26 cellular contexts compared by ENCODE assay signal in genomic region chr15:75565062-75565970, GRCh38. TPM values are rescaled to one million over a fixed set of nuclear protein-coding genes. Genes with fewer than 3 reads are reported as not detected.
DNase-seq lines count a peak whose midpoint lies in the region; ATAC-seq and TF ChIP-seq lines count a peak whose summit lies in the region.
"Had no signal": no experiment of that assay in that cellular context is flagged by ENCODE, and none has a peak within 500 bp of the region (broad histone marks: within the 10 kb centered on the region; RNA-seq: fewer than 3 reads in every experiment).

No MANE protein-coding gene starts in this region.

- intact Hi-C loops in prostate gland (cut with DNase I), result no loop called here

- ATAC-seq in GM23338 (no peak), WTC11 (no peak), HG03045 (IDR thresholded peaks at IDR 0.05; ENCODE audit: unreplicated experiment) (no peak)
- ATAC-seq: activated CD8-positive, alpha-beta T cell treated with anti-CD3 and anti-CD28 coated beads for 36 hours; left lung; stimulated activated memory B cell treated with anti-CD40 and anti-IgM and Interleukin-4, amounts not matched to agents 10 μg/mL and 1 μg/mL and 100 μg/mL, for 72 hours had no signal

- peaks cover 2% of the 10 kb centered on the region; the same call in 1 of the 3 replicates for H3K9me3 Mint-ChIP-seq in GM23338
- H3K9me3 Mint-ChIP-seq in WTC11, result peaks cover 5% of the 10 kb centered on the region; the same call in 1 of the 2 replicates
- H3K9me3 Mint-ChIP-seq: activated CD8-positive, alpha-beta T cell treated with anti-CD3 and anti-CD28 coated beads for 36 hours; activated naive CD4-positive, alpha-beta T cell treated with anti-CD3 and anti-CD28 coated beads for 36 hours; CD4-positive, CD25-positive, alpha-beta regulatory T cell; central memory CD8-positive, alpha-beta T cell; stimulated activated memory B cell treated with anti-CD40 and anti-IgM and Interleukin-4, amounts not matched to agents 10 μg/mL and 1 μg/mL and 100 μg/mL, for 72 hours had no signal

- H3K27me3 ChIP-seq in ACC112 (ENCODE audit: insufficient read depth, low read length) (no peaks in the 10 kb centered on the region), GM23338 (ENCODE audit: insufficient read depth) (no peaks in the 10 kb centered on the region), prostate gland (replicated peaks; ENCODE audit: insufficient read depth) (no peaks in the 10 kb centered on the region)
- H3K27me3 ChIP-seq: esophagus muscularis mucosa, left lung had no signal

- 0 out of 2 replicates have a peak overlapping the region, but pooled peaks have one; percentile 0 for H3K27ac ChIP-seq in ACC112 (ENCODE audit: low read depth, low read length)
- H3K27ac ChIP-seq in GM23338 (ENCODE audit: low read depth), result no peak overlapping the region
- H3K27ac ChIP-seq in prostate gland, result no peak overlapping the region
- H3K27ac ChIP-seq: esophagus muscularis mucosa, left lung had no signal

- TF ChIP-seq CTCF in GM23338 (conservative IDR thresholded peaks at IDR 0.05; ENCODE audit: low read depth in 2 of 2), result no peak; a peak in 1 of 4 replicates
- TF ChIP-seq CTCF in WTC11 (IDR thresholded peaks at IDR 0.05), result no peak
- TF ChIP-seq CTCF in fibroblast of pulmonary artery (IDR thresholded peaks at IDR 0.05; ENCODE audit: low read length, missing control alignments), result no peak
- no peak for TF ChIP-seq CTCF in prostate gland (IDR thresholded peaks at IDR 0.05)

- POLR2A ChIA-PET in WTC11 (lab: Charles Lee), result no interaction called here

- no peak overlapping the region for H3K4me3 ChIP-seq in ACC112 (ENCODE audit: low read depth, low read length)
- no peak overlapping the region for H3K4me3 ChIP-seq in GM23338
- H3K4me3 ChIP-seq in fibroblast of pulmonary artery (replicated peaks; ENCODE audit: low read depth, low read length), result no peak overlapping the region
- H3K4me3 ChIP-seq in prostate gland, result no peak overlapping the region
- H3K4me3 ChIP-seq: esophagus muscularis mucosa, HAP-1, left lung had no signal

- H3K4me1 Mint-ChIP-seq in GM23338, result peaks cover 8% of the 10 kb centered on the region
- H3K4me1 Mint-ChIP-seq in WTC11, result peaks cover 15% of the 10 kb centered on the region
- H3K4me1 Mint-ChIP-seq: nephron progenitor cell; stimulated activated memory B cell treated with anti-CD40 and anti-IgM and Interleukin-4, amounts not matched to agents 10 μg/mL and 1 μg/mL and 100 μg/mL, for 72 hours had no signal

- no peak overlapping the region; the same call in 2 of the 3 replicates for H3K4me3 Mint-ChIP-seq in GM23338
- no peak overlapping the region for H3K4me3 Mint-ChIP-seq in WTC11
- H3K4me3 Mint-ChIP-seq: activated CD8-positive, alpha-beta T cell treated with anti-CD3 and anti-CD28 coated beads for 36 hours; activated naive CD4-positive, alpha-beta T cell treated with anti-CD3 and anti-CD28 coated beads for 36 hours; CD4-positive, CD25-positive, alpha-beta regulatory T cell; central memory CD8-positive, alpha-beta T cell; nephron progenitor cell; stimulated activated memory B cell treated with anti-CD40 and anti-IgM and Interleukin-4, amounts not matched to agents 10 μg/mL and 1 μg/mL and 100 μg/mL, for 72 hours had no signal

- no peaks in the 10 kb centered on the region for H3K9me3 ChIP-seq in prostate gland
- H3K9me3 ChIP-seq: esophagus muscularis mucosa, HAP-1, left lung had no signal

- H3K4me2 ChIP-seq in GM23338, result no peak overlapping the region

- H3K36me3 ChIP-seq in ACC112 (ENCODE audit: insufficient read depth, low read length) (peaks cover 10% of the 10 kb centered on the region; the same call in 1 of the 2 replicates), GM23338 (ENCODE audit: insufficient read depth) (peaks cover 1% of the 10 kb centered on the region; the same call in 1 of the 2 replicates), prostate gland (no peaks in the 10 kb centered on the region)
- H3K36me3 ChIP-seq: left lung had no signal

- peaks cover 27% of the 10 kb centered on the region for H4K20me1 ChIP-seq in GM23338 (replicated peaks; ENCODE audit: insufficient read depth)

- H3K27me3 Mint-ChIP-seq in GM23338 (ENCODE audit: insufficient read depth, low read depth, poor library complexity) (no peaks in the 10 kb centered on the region), WTC11 (ENCODE audit: low read depth) (no peaks in the 10 kb centered on the region)
- H3K27me3 Mint-ChIP-seq: activated CD8-positive, alpha-beta T cell treated with anti-CD3 and anti-CD28 coated beads for 36 hours; CD4-positive, CD25-positive, alpha-beta regulatory T cell; central memory CD8-positive, alpha-beta T cell; stimulated activated memory B cell treated with anti-CD40 and anti-IgM and Interleukin-4, amounts not matched to agents 10 μg/mL and 1 μg/mL and 100 μg/mL, for 72 hours had no signal

- WGBS in prostate gland, result 94% methylated on average over 3 of the region's 3 CpGs

- DNase-seq in GM23338 (ENCODE audit: low spot score) (no peak), WTC11 (ENCODE audit: low spot score) (no peak), fibroblast of pulmonary artery (ENCODE audit: low read depth) (peak; percentile 33), SW 1271 (lab: John Stamatoyannopoulos, UW) (no peak), prostate gland (ENCODE audit: low spot score) (no peak), COLO668 (lab: John Stamatoyannopoulos, UW; ENCODE audit: unreplicated experiment) (no peak)
- DNase-seq: activated CD8-positive, alpha-beta T cell treated with anti-CD3 and anti-CD28 coated beads for 36 hours; activated naive CD4-positive, alpha-beta T cell treated with anti-CD3 and anti-CD28 coated beads for 36 hours; anterior cingulate cortex; CD4-positive, CD25-positive, alpha-beta regulatory T cell; DMS53; effector CD4-positive, alpha-beta T cell; head of caudate nucleus; left lung; NCI-H1105; NCI-H2081 treated with DMSO at 0.1 percent for 48 hours; NCI-H524; nephron progenitor cell; posterior cingulate gyrus; Right ventricle myocardium superior had no signal

- H3K4me1 ChIP-seq in ACC112 (ENCODE audit: control insufficient read depth, insufficient read depth, low read length, unreplicated experiment), result peaks cover 11% of the 10 kb centered on the region
- no peaks in the 10 kb centered on the region for H3K4me1 ChIP-seq in GM23338 (ENCODE audit: insufficient read depth)
- no peaks in the 10 kb centered on the region for H3K4me1 ChIP-seq in prostate gland (replicated peaks)
- H3K4me1 ChIP-seq: HAP-1 had no signal

- H3K79me2 ChIP-seq in ACC112 (ENCODE audit: control insufficient read depth, insufficient read depth, low read length, unreplicated experiment), result peaks cover 66% of the 10 kb centered on the region
- H3K79me2 ChIP-seq in GM23338 (replicated peaks; ENCODE audit: insufficient read depth), result peaks cover 100% of the 10 kb centered on the region

- H3K36me3 Mint-ChIP-seq in GM23338 (ENCODE audit: low read depth) (peaks cover 21% of the 10 kb centered on the region), WTC11 (peaks cover 22% of the 10 kb centered on the region)
- H3K36me3 Mint-ChIP-seq: stimulated activated memory B cell treated with anti-CD40 and anti-IgM and Interleukin-4, amounts not matched to agents 10 μg/mL and 1 μg/mL and 100 μg/mL, for 72 hours had no signal

- H3K27ac Mint-ChIP-seq in GM23338 (peak overlapping the region; percentile 67), WTC11 (no peak overlapping the region; the same call in 1 of the 2 replicates)
- H3K27ac Mint-ChIP-seq: activated CD8-positive, alpha-beta T cell treated with anti-CD3 and anti-CD28 coated beads for 36 hours; activated naive CD4-positive, alpha-beta T cell treated with anti-CD3 and anti-CD28 coated beads for 36 hours; nephron progenitor cell; stimulated activated memory B cell treated with anti-CD40 and anti-IgM and Interleukin-4, amounts not matched to agents 10 μg/mL and 1 μg/mL and 100 μg/mL, for 72 hours had no signal

- TF ChIP-seq POLR2A in prostate gland (IDR thresholded peaks at IDR 0.05), result no peak

- H3K9me2 ChIP-seq in GM23338 (ENCODE audit: insufficient read depth), result no peaks in the 10 kb centered on the region

- peaks cover 2% of the 10 kb centered on the region; the same call in 1 of the 2 replicates for H3F3A ChIP-seq in GM23338 (replicated peaks; ENCODE audit: low read depth)

- H2AFZ ChIP-seq in ACC112 (ENCODE audit: low read length, unreplicated experiment) (no peak overlapping the region), GM23338 (no peak overlapping the region)

- CTCF ChIA-PET in WTC11 (lab: Charles Lee), result no interaction called here

TF ChIP-seq in GM23338, 12 proteins besides CTCF, POLR2A, EP300 and RAD21 (continues in another document):
- TF ChIP-seq ZNF114 (CRISPR knock-in tag; IDR thresholded peaks at IDR 0.05) (no peak), ZNF331 (CRISPR knock-in tag; IDR thresholded peaks at IDR 0.05; ENCODE audit: low read depth) (no peak)

TF ChIP-seq in WTC11, 78 proteins besides CTCF, POLR2A, EP300 and RAD21:
- TF ChIP-seq FOXP4 (CRISPR knock-in tag; IDR thresholded peaks at IDR 0.05) (no peak), HMGA2 (CRISPR knock-in tag; IDR thresholded peaks at IDR 0.05) (peak; percentile 56; the same call in 1 of the 2 replicates), IRF2 (CRISPR knock-in tag; IDR thresholded peaks at IDR 0.05; ENCODE audit: borderline replicate concordance, low read depth) (no peak)

RNA-seq across cellular contexts. Expression of gene PTPN9, which starts 13.8 kb away (rescaled TPM):
- total RNA-seq in GM23338 (2014; rRNA removed; shearing (Covaris generic)), result 27.2 and 32.7 TPM in 2 replicates
- 12.1 and 13.3 TPM in 2 replicates for polyA plus RNA-seq in GM23338 (2016; fragmentation: Nextera tagmentation; extraction: Ambion mirVana)
- total RNA-seq in WTC11 (2021) (36.1 to 45.5 TPM (median 36.6 TPM) in 3 replicates), prostate gland (10 to 100 TPM; 19.3 to 22.3 TPM)
